9 cellular contexts compared by ENCODE assay signal in genomic region chr22:32475428-32476010, GRCh38. TPM values are rescaled to one million over a fixed set of nuclear protein-coding genes. Genes with fewer than 3 reads are reported as not detected.
DNase-seq lines count a peak whose midpoint lies in the region; ATAC-seq, FAIRE-seq and TF ChIP-seq lines count a peak whose summit lies in the region.
"Had no signal": no experiment of that assay in that cellular context is flagged by ENCODE, and none has a peak within 500 bp of the region (broad histone marks: within the 10 kb centered on the region; RNA-seq: fewer than 3 reads in every experiment).

No MANE protein-coding gene starts in this region.

- H3K27ac ChIP-seq in OCI-LY1 (ENCODE audit: low read depth, low read length, poor library complexity, severe bottlenecking) (peak overlapping the region; percentile 75), keratinocyte (ENCODE audit: control insufficient read depth, insufficient read depth, low read length) (peak overlapping the region; percentile 93), skin epidermis (peak overlapping the region; percentile 96 to 100 (median 99))

- peaks cover 18% of the 10 kb centered on the region for H3K4me1 Mint-ChIP-seq in MCF 10A (ENCODE audit: insufficient read depth, unreplicated experiment)

- peak; percentile 25 for ATAC-seq in GM21723 (IDR thresholded peaks at IDR 0.05; ENCODE audit: unreplicated experiment)

- H3K27me3 Mint-ChIP-seq in MCF 10A (ENCODE audit: insufficient read depth, unreplicated experiment): no peaks in the 10 kb centered on the region

- H3K9me3 ChIP-seq in OCI-LY1 (ENCODE audit: low read length) (no peaks in the 10 kb centered on the region), keratinocyte (ENCODE audit: control insufficient read depth, low read depth, low read length) (no peaks in the 10 kb centered on the region)

- POLR2A ChIA-PET in MCF 10A (lab: Yijun Ruan, JAX): interaction anchor here (0.6 to 6.2 kb wide), 18 partner anchors 11 to 815 kb away, joined by 3 to 85 read pairs (median 4); partner anchors contain the start of genes BPIFC and RTCB

- H3K4me2 ChIP-seq in OCI-LY1 (ENCODE audit: low read length): peak overlapping the region; percentile 86
- peak overlapping the region; percentile 90 for H3K4me2 ChIP-seq in keratinocyte (ENCODE audit: control insufficient read depth, extremely low read depth, insufficient read depth, low read depth, low read length)

- DNase-seq in DMS 273 (lab: John Stamatoyannopoulos, UW; ENCODE audit: unreplicated experiment) (peak; percentile 52), DMS 273 treated with DMSO at 0.1 percent for 48 hours (lab: John Stamatoyannopoulos, UW) (no peak), MCF 10A (ENCODE audit: unreplicated experiment) (no peak), keratinocyte (ENCODE audit: low read depth, low spot score) (no peak), NCI-H1436 (lab: John Stamatoyannopoulos, UW) (no peak)

- peaks cover 6% of the 10 kb centered on the region for H3K36me3 Mint-ChIP-seq in MCF 10A (ENCODE audit: insufficient read depth, unreplicated experiment)

- intact Hi-C loops in MCF 10A (cut with micrococcal nuclease): loop anchor here (5.0 to 10.0 kb wide), 3 partner anchors 211 to 512 kb away; no protein-coding TSS in a partner anchor

- H3K27me3 ChIP-seq in OCI-LY1 (ENCODE audit: insufficient read depth, low read length) (no peaks in the 10 kb centered on the region), keratinocyte (ENCODE audit: control insufficient read depth, extremely low read depth, insufficient read depth, low read length) (no peaks in the 10 kb centered on the region)

- TSS peak; percentile 58 for BruUV-seq in MCF 10A (replicated peaks; lab: Mats Ljungman, UMichigan)

- CTCF ChIA-PET in MCF 10A (lab: Yijun Ruan, JAX): interaction anchor here (0.6 to 4.4 kb wide), 9 partner anchors 11 to 859 kb away, joined by 3 to 57 read pairs (median 4); partner anchors contain the start of genes BPIFC and RTCB

- H3K4me3 ChIP-seq in OCI-LY1 (ENCODE audit: low read depth, low read length, poor library complexity, severe bottlenecking) (peak overlapping the region; percentile 92), keratinocyte (ENCODE audit: control insufficient read depth in 2 of 3, extremely low read depth in 1 of 3, insufficient read depth in 2 of 3, low read depth in 1 of 3, low read length in 3 of 3) (peak overlapping the region; percentile 92 to 98 (median 96)), skin epidermis (peak overlapping the region; percentile 80 to 94 (median 88))

- H4K20me1 ChIP-seq in OCI-LY1 (ENCODE audit: insufficient read depth, low read length) (no peaks in the 10 kb centered on the region), keratinocyte (ENCODE audit: control insufficient read depth, extremely low read depth, insufficient read depth, low read length) (peaks cover 13% of the 10 kb centered on the region)

- H3K9me3 Mint-ChIP-seq in MCF 10A (ENCODE audit: unreplicated experiment): no peaks in the 10 kb centered on the region

- no peaks in the 10 kb centered on the region for H3K9me2 ChIP-seq in OCI-LY1 (ENCODE audit: low read depth, low read length)

- peak overlapping the region; percentile 98 for H3K4me3 Mint-ChIP-seq in MCF 10A (ENCODE audit: unreplicated experiment)

- H3K9ac ChIP-seq in OCI-LY1 (ENCODE audit: low read length) (peak overlapping the region; percentile 88), keratinocyte (ENCODE audit: control insufficient read depth, extremely low read depth, insufficient read depth, low read length) (peak overlapping the region; percentile 92)

- dilution Hi-C loops in keratinocyte (cut with MboI; ENCODE audit: extremely low pct_ligation_motif_present, low sequenced_read_pairs): no loop called here

- H3F3A ChIP-seq in OCI-LY1 (ENCODE audit: insufficient read depth, low read length): no peaks in the 10 kb centered on the region

- FAIRE-seq in keratinocyte (lab: Jason Lieb, UNC): no peak
- FAIRE-seq: A204.1 had no signal

- H3K4me1 ChIP-seq in OCI-LY1 (ENCODE audit: insufficient read depth, low read length, severe bottlenecking) (peaks cover 32% of the 10 kb centered on the region), keratinocyte (ENCODE audit: control insufficient read depth, extremely low read depth, insufficient read depth, low read length) (peaks cover 19% of the 10 kb centered on the region)

- H3K27ac Mint-ChIP-seq in MCF 10A (ENCODE audit: low read depth, unreplicated experiment): peak overlapping the region; percentile 96

- peaks cover 47% of the 10 kb centered on the region for H3K79me2 ChIP-seq in OCI-LY1 (ENCODE audit: insufficient read depth, low read length)
- peaks cover 53% of the 10 kb centered on the region for H3K79me2 ChIP-seq in keratinocyte (ENCODE audit: control insufficient read depth, insufficient read depth, low read length)

- peaks cover 6% of the 10 kb centered on the region for H3K9me1 ChIP-seq in keratinocyte (ENCODE audit: control insufficient read depth, extremely low read depth, insufficient read depth, low read length)

- TF ChIP-seq CTCF in OCI-LY1 (IDR thresholded peaks at IDR 0.05; ENCODE audit: low read length) (no peak), MCF 10A (IDR thresholded peaks at IDR 0.05; ENCODE audit: unreplicated experiment) (no peak), keratinocyte (optimal IDR thresholded peaks at IDR 0.05 in 1 of 3, IDR thresholded peaks at IDR 0.05 in 1 of 3, conservative IDR thresholded peaks at IDR 0.05 in 1 of 3; ENCODE audit: extremely low read depth in 1 of 3, insufficient read depth in 2 of 3, low read length in 3 of 3) (no peak)

- peaks cover 6% of the 10 kb centered on the region; the same call in 1 of the 2 replicates for H3K36me3 ChIP-seq in OCI-LY1 (ENCODE audit: insufficient read depth, low read length)
- H3K36me3 ChIP-seq in keratinocyte (ENCODE audit: control insufficient read depth in 2 of 2, extremely low read depth in 1 of 2, insufficient read depth in 2 of 2, low read length in 2 of 2): peaks cover 4 to 6% of the 10 kb centered on the region in 2 experiments

- H2AFZ ChIP-seq in OCI-LY1 (ENCODE audit: low read length) (no peak overlapping the region), keratinocyte (ENCODE audit: control insufficient read depth, low read length) (peak overlapping the region; percentile 74)

RNA-seq across cellular contexts. Expression of gene FBXO7, which starts 0.9 kb away (rescaled TPM):
- total RNA-seq in MCF 10A (2022): 59.8 and 76.9 TPM in 2 replicates
- 88.7 to 106 TPM (median 101 TPM) in 3 replicates for polyA plus RNA-seq in keratinocyte
- polyA plus RNA-seq in keratinocyte (2011; ENCODE audit: low read depth): 22.1 TPM
- 90.1 and 135 TPM in 2 replicates for polyA plus RNA-seq in keratinocyte (2011; cell fraction: cytosol; rRNA removed)
- 79.9 and 82.2 TPM in 2 replicates for polyA plus RNA-seq in keratinocyte (2011; cell fraction: nucleus; rRNA removed)
- polyA plus RNA-seq in keratinocyte (2012; ENCODE audit: low replicate concordance): 49.8 and 57.6 TPM in 2 replicates
- polyA minus RNA-seq in keratinocyte: 71.6 to 104 TPM (median 102 TPM) in 3 replicates
- polyA minus RNA-seq in keratinocyte (2011; cell fraction: cytosol; rRNA and poly(A)+ RNA removed): 63.9 TPM
- 26.4 and 42.0 TPM in 2 replicates for polyA minus RNA-seq in keratinocyte (2011; cell fraction: nucleus; rRNA and poly(A)+ RNA removed)

RNA-seq across cellular contexts. Expression of gene BPIFC, which starts 11.3 kb away (rescaled TPM):
- not detected in 2 replicates for total RNA-seq in MCF 10A (2022)
- 0.57 to 1.9 TPM (median 1.3 TPM) in 3 replicates for polyA plus RNA-seq in keratinocyte
- 10.0 TPM for polyA plus RNA-seq in keratinocyte (2011; ENCODE audit: low read depth)
- polyA plus RNA-seq in keratinocyte (2011; cell fraction: cytosol; rRNA removed): 0.26 and 0.94 TPM in 2 replicates
- 2.1 and 2.8 TPM in 2 replicates for polyA plus RNA-seq in keratinocyte (2011; cell fraction: nucleus; rRNA removed)
- polyA plus RNA-seq in keratinocyte (2012; ENCODE audit: low replicate concordance): 0.48 and 23.0 TPM in 2 replicates
- polyA minus RNA-seq in keratinocyte: 0.26 to 0.99 TPM (median 0.61 TPM) in 3 replicates
- not detected for polyA minus RNA-seq in keratinocyte (2011; cell fraction: cytosol; rRNA and poly(A)+ RNA removed)
- polyA minus RNA-seq in keratinocyte (2011; cell fraction: nucleus; rRNA and poly(A)+ RNA removed): 1.1 TPM in 2 replicates
